Comparison of ENCODE assay signal across 12 cellular contexts in genomic region chr3:15645740-15646490, GRCh38. TPM values are rescaled to one million over a fixed set of nuclear protein-coding genes. Genes with fewer than 3 reads are reported as not detected.
DNase-seq lines count a peak whose midpoint lies in the region; ATAC-seq and TF ChIP-seq lines count a peak whose summit lies in the region.
"Had no signal": no experiment of that assay in that cellular context is flagged by ENCODE, and none has a peak within 500 bp of the region (broad histone marks: within the 10 kb centered on the region; RNA-seq: fewer than 3 reads in every experiment).

No MANE protein-coding gene starts in this region.

- no peaks in the 10 kb centered on the region for H3K27me3 ChIP-seq in SJCRH30
- H3K27me3 ChIP-seq in H7 (ENCODE audit: control insufficient read depth, insufficient read depth, low read length), result no peaks in the 10 kb centered on the region
- H3K27me3 ChIP-seq: testis had no signal

- H3K4me1 ChIP-seq in SJCRH30, result peaks cover 35% of the 10 kb centered on the region

- ATAC-seq in HG03457 (IDR thresholded peaks at IDR 0.05; ENCODE audit: unreplicated experiment) (no peak), GM21360 (IDR thresholded peaks at IDR 0.05; ENCODE audit: unreplicated experiment) (no peak), HG03039 (IDR thresholded peaks at IDR 0.05; ENCODE audit: unreplicated experiment) (no peak)

- TF ChIP-seq CTCF in retinal pigment epithelial cell (conservative IDR thresholded peaks at IDR 0.05; ENCODE audit: low read depth, low read length), result no peak

- DNase-seq in ELF-1 (ENCODE audit: low read depth, low spot score), result peak; percentile 37
- peak; percentile 52 to 57 for DNase-seq in SJCRH30
- DNase-seq in fibroblast of peridontal ligament (ENCODE audit: extremely low read depth), result peak; percentile 84
- peak; percentile 87 for DNase-seq in retinal pigment epithelial cell (ENCODE audit: low read depth)
- DNase-seq in H7, result no peak
- DNase-seq: activated B cell treated with CpG ODN at 0.5 μM for 24 hours, cortex of kidney, NCI-H2029 had no signal

- H3K4me3 ChIP-seq in SJCRH30 (no peak overlapping the region), retinal pigment epithelial cell (ENCODE audit: low read length) (no peak overlapping the region), H7 (ENCODE audit: insufficient read depth, low read depth, low read length) (no peak overlapping the region)
- H3K4me3 ChIP-seq: testis had no signal

- H3K36me3 ChIP-seq in SJCRH30, result no peaks in the 10 kb centered on the region
- peaks cover 5% of the 10 kb centered on the region for H3K36me3 ChIP-seq in H7 (replicated peaks; ENCODE audit: control insufficient read depth, insufficient read depth, low read length)

- H3K9me3 ChIP-seq in SJCRH30 (replicated peaks), result no peaks in the 10 kb centered on the region
- H3K9me3 ChIP-seq: testis had no signal

- H3K27ac ChIP-seq in SJCRH30, result peak overlapping the region; percentile 89

RNA-seq across cellular contexts. Expression of gene BTD, which starts 44.4 kb away (rescaled TPM):
- total RNA-seq in SJCRH30 (2014; rRNA removed; shearing (Covaris generic)), result 6.6 and 8.0 TPM in 2 replicates
- total RNA-seq in H7 (2014; rRNA removed; shearing (Covaris generic)), result 13.4 and 18.1 TPM in 2 replicates

RNA-seq across cellular contexts. Expression of gene HACL1, which starts 44.5 kb away (rescaled TPM):
- 23.0 and 25.0 TPM in 2 replicates for total RNA-seq in SJCRH30 (2014; rRNA removed; shearing (Covaris generic))
- 52.0 and 69.3 TPM in 2 replicates for total RNA-seq in H7 (2014; rRNA removed; shearing (Covaris generic))
